ENCODE assay signal across 1 cellular context in genomic region chr3:86990734-86991481, GRCh38.
TF ChIP-seq lines count a peak whose summit lies in the region.

Gene VGLL3 (minus strand): TSS chr3:86991149. CDS start chr3:86990743, 406 bp downstream.

TF ChIP-seq in HEK293, 187 proteins besides CTCF, POLR2A, EP300 and RAD21 (continued from another document):
- TF ChIP-seq ZBTB7A (tag by site-specific recombination; IDR thresholded peaks at IDR 0.05; ENCODE audit: low read depth) = no peak
- TF ChIP-seq ZBTB17 (tag by site-specific recombination; IDR thresholded peaks at IDR 0.05) = 0 out of 2 replicates have a peak, but pooled peaks have one; percentile 14
- TF ChIP-seq ZFP41 (tag by site-specific recombination; IDR thresholded peaks at IDR 0.05; ENCODE audit: borderline replicate concordance) = no peak
- TF ChIP-seq ZNF133 (tag by site-specific recombination; IDR thresholded peaks at IDR 0.05) = no peak
- TF ChIP-seq ZNF596 (tag by site-specific recombination; IDR thresholded peaks at IDR 0.05) = no peak
- TF ChIP-seq MZF1 (tag by site-specific recombination; IDR thresholded peaks at IDR 0.05; ENCODE audit: borderline replicate concordance) = no peak
- no peak for TF ChIP-seq ZNF654 (tag by site-specific recombination; IDR thresholded peaks at IDR 0.05; ENCODE audit: low read depth)
- 0 out of 2 replicates have a peak, but pooled peaks have one; percentile 20 for TF ChIP-seq EGR2 (tag by site-specific recombination; IDR thresholded peaks at IDR 0.05; ENCODE audit: low read depth)
- no peak for TF ChIP-seq ZNF311 (tag by site-specific recombination; IDR thresholded peaks at IDR 0.05; ENCODE audit: borderline replicate concordance)
- peak; percentile 77 for TF ChIP-seq ZIC2 (tag by site-specific recombination; IDR thresholded peaks at IDR 0.05)
- TF ChIP-seq IKZF3 (tag by site-specific recombination; IDR thresholded peaks at IDR 0.05) = peak; percentile 47; the same call in 1 of the 2 replicates
- peak; percentile 90; the same call in 1 of the 2 replicates for TF ChIP-seq TCF7L2 (IDR thresholded peaks at IDR 0.05; ENCODE audit: borderline replicate concordance, low read depth, low read length)
- TF ChIP-seq ZNF792 (tag by site-specific recombination; IDR thresholded peaks at IDR 0.05) = no peak
- TF ChIP-seq, protein P1, sequence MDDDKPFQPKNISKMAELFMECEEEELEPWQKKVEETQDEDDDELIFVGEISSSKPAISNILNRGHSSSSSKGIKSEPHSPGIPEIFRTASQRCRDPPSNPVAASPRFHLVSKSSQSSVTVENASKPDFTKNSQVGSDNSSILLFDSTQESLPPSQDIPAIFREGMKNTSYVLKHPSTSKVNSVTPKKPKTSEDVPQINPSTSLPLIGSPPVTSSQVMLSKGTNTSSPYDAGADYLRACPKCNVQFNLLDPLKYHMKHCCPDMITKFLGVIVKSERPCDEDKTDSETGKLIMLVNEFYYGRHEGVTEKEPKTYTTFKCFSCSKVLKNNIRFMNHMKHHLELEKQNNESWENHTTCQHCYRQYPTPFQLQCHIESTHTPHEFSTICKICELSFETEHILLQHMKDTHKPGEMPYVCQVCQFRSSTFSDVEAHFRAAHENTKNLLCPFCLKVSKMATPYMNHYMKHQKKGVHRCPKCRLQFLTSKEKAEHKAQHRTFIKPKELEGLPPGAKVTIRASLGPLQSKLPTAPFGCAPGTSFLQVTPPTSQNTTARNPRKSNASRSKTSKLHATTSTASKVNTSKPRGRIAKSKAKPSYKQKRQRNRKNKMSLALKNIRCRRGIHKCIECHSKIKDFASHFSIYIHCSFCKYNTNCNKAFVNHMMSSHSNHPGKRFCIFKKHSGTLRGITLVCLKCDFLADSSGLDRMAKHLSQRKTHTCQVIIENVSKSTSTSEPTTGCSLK (tag by site-specific recombination; IDR thresholded peaks at IDR 0.05) = no peak
- TF ChIP-seq, protein P2, sequence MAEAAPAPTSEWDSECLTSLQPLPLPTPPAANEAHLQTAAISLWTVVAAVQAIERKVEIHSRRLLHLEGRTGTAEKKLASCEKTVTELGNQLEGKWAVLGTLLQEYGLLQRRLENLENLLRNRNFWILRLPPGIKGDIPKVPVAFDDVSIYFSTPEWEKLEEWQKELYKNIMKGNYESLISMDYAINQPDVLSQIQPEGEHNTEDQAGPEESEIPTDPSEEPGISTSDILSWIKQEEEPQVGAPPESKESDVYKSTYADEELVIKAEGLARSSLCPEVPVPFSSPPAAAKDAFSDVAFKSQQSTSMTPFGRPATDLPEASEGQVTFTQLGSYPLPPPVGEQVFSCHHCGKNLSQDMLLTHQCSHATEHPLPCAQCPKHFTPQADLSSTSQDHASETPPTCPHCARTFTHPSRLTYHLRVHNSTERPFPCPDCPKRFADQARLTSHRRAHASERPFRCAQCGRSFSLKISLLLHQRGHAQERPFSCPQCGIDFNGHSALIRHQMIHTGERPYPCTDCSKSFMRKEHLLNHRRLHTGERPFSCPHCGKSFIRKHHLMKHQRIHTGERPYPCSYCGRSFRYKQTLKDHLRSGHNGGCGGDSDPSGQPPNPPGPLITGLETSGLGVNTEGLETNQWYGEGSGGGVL (tag by site-specific recombination; IDR thresholded peaks at IDR 0.05) = peak; percentile 87
- peak; percentile 56; the same call in 1 of the 2 replicates for TF ChIP-seq ZBTB20 (tag by site-specific recombination; IDR thresholded peaks at IDR 0.05)
- TF ChIP-seq ZBTB11 (tag by site-specific recombination; conservative IDR thresholded peaks at IDR 0.05; ENCODE audit: low read depth) = no peak
TF ChIP-seq in HEK293: peak in this region for 21.
